Comparison of ENCODE assay signal across 8 cellular contexts in the genomic region with DNA sequence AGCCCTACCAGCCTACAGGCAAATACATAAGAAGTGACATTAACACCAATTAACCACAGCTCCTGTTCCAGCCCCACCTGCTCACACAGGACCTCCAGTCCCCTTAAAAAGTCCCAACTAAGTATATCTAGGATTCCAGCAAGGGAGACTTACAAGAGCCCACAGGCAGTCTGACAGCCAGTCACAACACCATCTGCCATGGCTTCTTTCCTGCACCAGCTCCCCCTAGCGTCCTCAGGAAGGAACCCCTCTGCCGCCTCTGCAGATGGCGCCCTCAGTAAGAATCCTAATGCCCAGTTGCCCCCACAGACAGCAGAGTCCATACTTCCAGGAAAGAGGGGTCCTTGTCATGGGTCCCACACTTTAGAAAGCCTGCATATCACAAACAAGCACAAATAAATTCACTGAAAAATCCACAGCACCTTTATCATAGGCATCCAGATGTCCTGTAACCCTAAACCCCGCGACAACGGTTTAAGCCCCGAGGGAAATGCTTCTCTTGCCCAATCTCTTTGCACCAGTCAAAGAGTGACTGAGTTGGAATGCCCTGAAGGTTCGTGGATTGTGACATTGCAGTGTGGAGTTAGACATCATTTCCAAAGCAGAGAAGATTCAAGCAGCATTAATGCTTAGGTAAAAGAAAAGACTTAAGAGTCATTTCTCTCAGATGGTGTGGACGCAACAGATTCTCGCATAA.
A peak's percentile ranks its signal among the peaks of the same experiment; 100 is the strongest.
DNase-seq lines count a peak whose midpoint lies in the region; ATAC-seq and TF ChIP-seq lines count a peak whose summit lies in the region.

No MANE protein-coding gene starts in this region.

- H3K27me3 ChIP-seq in prostate gland (replicated peaks; ENCODE audit: insufficient read depth) = no peaks in the 10 kb centered on the region

- H3K27ac ChIP-seq in prostate gland = no peak overlapping the region

- peak; percentile 69 for DNase-seq in activated effector memory CD4-positive, alpha-beta T cell treated with anti-CD3 and anti-CD28 coated beads, Interleukin-2, amount 50 U/mL, for 16 hours
- no peak for DNase-seq in activated effector memory CD4-positive, alpha-beta T cell treated with Interleukin-2 at 50 U/mL for 16 hours
- DNase-seq in NCI-H748 (lab: John Stamatoyannopoulos, UW; ENCODE audit: unreplicated experiment) (peak; percentile 37), prostate gland (ENCODE audit: low spot score) (no peak), SW480 (ENCODE audit: low spot score) (no peak), foreskin melanocyte (no peak)
- DNase-seq in central memory CD8-positive, alpha-beta T cell (ENCODE audit: low spot score in 2 of 2) = no peak
- no peak for DNase-seq in stimulated activated effector memory CD8-positive, alpha-beta T cell treated with anti-CD3 and anti-CD28 coated beads, Interleukin-12 subunit alpha, Interleukin-12 subunit beta, amount 100 ng/mL, for 72 hours (ENCODE audit: low spot score in 2 of 2)

- no peaks in the 10 kb centered on the region for H3K9me3 ChIP-seq in prostate gland

- H3K27ac Mint-ChIP-seq in central memory CD8-positive, alpha-beta T cell (ENCODE audit: low read depth) = peak overlapping the region; percentile 79
- H3K27ac Mint-ChIP-seq in stimulated activated effector memory CD8-positive, alpha-beta T cell treated with anti-CD3 and anti-CD28 coated beads, Interleukin-12 subunit alpha, Interleukin-12 subunit beta, amount 100 ng/mL, for 72 hours = peak overlapping the region; percentile 90

- H3K4me3 ChIP-seq in prostate gland = no peak overlapping the region

- TF ChIP-seq CTCF in prostate gland (IDR thresholded peaks at IDR 0.05) = peak in 1 of 4 experiments; percentile 14

- H3K9me3 Mint-ChIP-seq in central memory CD8-positive, alpha-beta T cell = no peaks in the 10 kb centered on the region
- H3K9me3 Mint-ChIP-seq in stimulated activated effector memory CD8-positive, alpha-beta T cell treated with anti-CD3 and anti-CD28 coated beads, Interleukin-12 subunit alpha, Interleukin-12 subunit beta, amount 100 ng/mL, for 72 hours = no peaks in the 10 kb centered on the region

- peaks cover 49% of the 10 kb centered on the region for H3K4me1 Mint-ChIP-seq in central memory CD8-positive, alpha-beta T cell
- H3K4me1 Mint-ChIP-seq in stimulated activated effector memory CD8-positive, alpha-beta T cell treated with anti-CD3 and anti-CD28 coated beads, Interleukin-12 subunit alpha, Interleukin-12 subunit beta, amount 100 ng/mL, for 72 hours = peaks cover 67% of the 10 kb centered on the region

- H3K36me3 Mint-ChIP-seq in central memory CD8-positive, alpha-beta T cell (ENCODE audit: insufficient read depth) = peaks cover 15% of the 10 kb centered on the region
- H3K36me3 Mint-ChIP-seq in stimulated activated effector memory CD8-positive, alpha-beta T cell treated with anti-CD3 and anti-CD28 coated beads, Interleukin-12 subunit alpha, Interleukin-12 subunit beta, amount 100 ng/mL, for 72 hours = peaks cover 34% of the 10 kb centered on the region

- no peaks in the 10 kb centered on the region for H3K4me1 ChIP-seq in prostate gland (replicated peaks)

- intact Hi-C loops in prostate gland (cut with DNase I) = loop anchor here (5.0 kb wide), 1 partner anchor 124 kb away; a partner anchor contains a TSS

- no peak for ATAC-seq in central memory CD8-positive, alpha-beta T cell (replicated peaks; ENCODE audit: extremely low read depth, poor library complexity, severe bottlenecking)
- ATAC-seq in stimulated activated effector memory CD8-positive, alpha-beta T cell treated with anti-CD3 and anti-CD28 coated beads, Interleukin-12 subunit alpha, Interleukin-12 subunit beta, amount 100 ng/mL, for 72 hours = no peak

- H3K27me3 Mint-ChIP-seq in central memory CD8-positive, alpha-beta T cell = no peaks in the 10 kb centered on the region

- H3K4me3 Mint-ChIP-seq in central memory CD8-positive, alpha-beta T cell = peak overlapping the region; percentile 41
- peak overlapping the region; percentile 45 for H3K4me3 Mint-ChIP-seq in stimulated activated effector memory CD8-positive, alpha-beta T cell treated with anti-CD3 and anti-CD28 coated beads, Interleukin-12 subunit alpha, Interleukin-12 subunit beta, amount 100 ng/mL, for 72 hours

- no peaks in the 10 kb centered on the region for H3K36me3 ChIP-seq in prostate gland

- TF ChIP-seq POLR2A in prostate gland (IDR thresholded peaks at IDR 0.05) = no peak

- 75% methylated on average over 10 of the region's 10 CpGs for WGBS in prostate gland

Comparison
In these comparisons a context has a peak if more than half of its experiments do, and no peak if none do; other contexts are left out.
1. DNase-seq: peak in activated effector memory CD4-positive, alpha-beta T cell treated with anti-CD3 and anti-CD28 coated beads, Interleukin-2, amount 50 U/mL, for 16 hours (single experiment) and NCI-H748 (single experiment); none in activated effector memory CD4-positive, alpha-beta T cell treated with Interleukin-2 at 50 U/mL for 16 hours (single experiment), central memory CD8-positive, alpha-beta T cell (0 of 2), stimulated activated effector memory CD8-positive, alpha-beta T cell treated with anti-CD3 and anti-CD28 coated beads, Interleukin-12 subunit alpha, Interleukin-12 subunit beta, amount 100 ng/mL, for 72 hours (0 of 2), prostate gland (single experiment), SW480 (single experiment) and foreskin melanocyte (single experiment).